1 cellular context compared by ENCODE assay signal in genomic region chr2:161100216-161100615, GRCh38.
TF ChIP-seq lines count a peak whose summit lies in the region.

No MANE protein-coding gene starts in this region.

TF ChIP-seq in SK-N-SH, 30 proteins besides CTCF, POLR2A, EP300 and RAD21 (continued from another document):
- TF ChIP-seq, protein P1, sequence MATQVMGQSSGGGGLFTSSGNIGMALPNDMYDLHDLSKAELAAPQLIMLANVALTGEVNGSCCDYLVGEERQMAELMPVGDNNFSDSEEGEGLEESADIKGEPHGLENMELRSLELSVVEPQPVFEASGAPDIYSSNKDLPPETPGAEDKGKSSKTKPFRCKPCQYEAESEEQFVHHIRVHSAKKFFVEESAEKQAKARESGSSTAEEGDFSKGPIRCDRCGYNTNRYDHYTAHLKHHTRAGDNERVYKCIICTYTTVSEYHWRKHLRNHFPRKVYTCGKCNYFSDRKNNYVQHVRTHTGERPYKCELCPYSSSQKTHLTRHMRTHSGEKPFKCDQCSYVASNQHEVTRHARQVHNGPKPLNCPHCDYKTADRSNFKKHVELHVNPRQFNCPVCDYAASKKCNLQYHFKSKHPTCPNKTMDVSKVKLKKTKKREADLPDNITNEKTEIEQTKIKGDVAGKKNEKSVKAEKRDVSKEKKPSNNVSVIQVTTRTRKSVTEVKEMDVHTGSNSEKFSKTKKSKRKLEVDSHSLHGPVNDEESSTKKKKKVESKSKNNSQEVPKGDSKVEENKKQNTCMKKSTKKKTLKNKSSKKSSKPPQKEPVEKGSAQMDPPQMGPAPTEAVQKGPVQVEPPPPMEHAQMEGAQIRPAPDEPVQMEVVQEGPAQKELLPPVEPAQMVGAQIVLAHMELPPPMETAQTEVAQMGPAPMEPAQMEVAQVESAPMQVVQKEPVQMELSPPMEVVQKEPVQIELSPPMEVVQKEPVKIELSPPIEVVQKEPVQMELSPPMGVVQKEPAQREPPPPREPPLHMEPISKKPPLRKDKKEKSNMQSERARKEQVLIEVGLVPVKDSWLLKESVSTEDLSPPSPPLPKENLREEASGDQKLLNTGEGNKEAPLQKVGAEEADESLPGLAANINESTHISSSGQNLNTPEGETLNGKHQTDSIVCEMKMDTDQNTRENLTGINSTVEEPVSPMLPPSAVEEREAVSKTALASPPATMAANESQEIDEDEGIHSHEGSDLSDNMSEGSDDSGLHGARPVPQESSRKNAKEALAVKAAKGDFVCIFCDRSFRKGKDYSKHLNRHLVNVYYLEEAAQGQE (IDR thresholded peaks at IDR 0.05; ENCODE audit: low read depth, low read length), result no peak
- TF ChIP-seq MXI1 (IDR thresholded peaks at IDR 0.05; ENCODE audit: low read depth, low read length), result no peak
- TF ChIP-seq FOXJ3 (CRISPR knock-in tag; IDR thresholded peaks at IDR 0.05), result no peak
- TF ChIP-seq EZH2phosphoT487 (IDR thresholded peaks at IDR 0.05; ENCODE audit: borderline replicate concordance, low read depth), result no peak
- 0 out of 2 replicates have a peak, but pooled peaks have one; percentile 16 for TF ChIP-seq PBX3 (IDR thresholded peaks at IDR 0.05)
- TF ChIP-seq NFIC (IDR thresholded peaks at IDR 0.05; ENCODE audit: borderline replicate concordance), result no peak
- TF ChIP-seq JUND (IDR thresholded peaks at IDR 0.05), result no peak
TF ChIP-seq in SK-N-SH: peak in this region for 2.
